Comparison of ENCODE assay signal across 1 cellular context in the genomic region with DNA sequence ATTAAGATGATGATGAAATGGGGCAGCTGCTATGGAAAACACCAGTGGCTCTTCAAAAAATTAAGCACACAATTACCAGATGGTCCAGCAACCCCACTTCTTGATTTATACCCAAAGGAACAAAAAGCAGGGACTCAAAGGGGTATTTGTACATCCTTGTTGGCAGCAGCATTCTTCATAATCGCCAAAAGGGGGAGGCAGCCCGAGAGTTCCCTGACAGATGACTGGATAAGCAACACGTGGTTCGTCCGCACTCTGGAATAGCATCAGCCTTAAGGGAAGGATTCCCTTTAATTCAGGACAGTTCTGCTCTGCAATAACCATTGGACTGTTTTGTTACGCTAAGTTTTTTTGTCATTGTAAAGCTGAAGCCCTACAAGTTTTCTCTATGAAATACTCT.
TF ChIP-seq lines count a peak whose summit lies in the region.

No MANE protein-coding gene starts in this region.

TF ChIP-seq in H1, 55 proteins besides CTCF, POLR2A, EP300 and RAD21:
- TF ChIP-seq, protein P1, sequence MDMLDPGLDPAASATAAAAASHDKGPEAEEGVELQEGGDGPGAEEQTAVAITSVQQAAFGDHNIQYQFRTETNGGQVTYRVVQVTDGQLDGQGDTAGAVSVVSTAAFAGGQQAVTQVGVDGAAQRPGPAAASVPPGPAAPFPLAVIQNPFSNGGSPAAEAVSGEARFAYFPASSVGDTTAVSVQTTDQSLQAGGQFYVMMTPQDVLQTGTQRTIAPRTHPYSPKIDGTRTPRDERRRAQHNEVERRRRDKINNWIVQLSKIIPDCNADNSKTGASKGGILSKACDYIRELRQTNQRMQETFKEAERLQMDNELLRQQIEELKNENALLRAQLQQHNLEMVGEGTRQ (IDR thresholded peaks at IDR 0.05; ENCODE audit: low read length): 0 out of 2 replicates have a peak, but pooled peaks have one; percentile 49
- TF ChIP-seq SP2 (IDR thresholded peaks at IDR 0.05; ENCODE audit: low read length): no peak
- TF ChIP-seq SIN3A (conservative IDR thresholded peaks at IDR 0.05 in 1 of 2, IDR thresholded peaks at IDR 0.05 in 1 of 2; ENCODE audit: low read depth in 1 of 2, low read length in 2 of 2): peak; percentile 57 to 76; a peak in 1 of 4 replicates
- TF ChIP-seq, protein P2, sequence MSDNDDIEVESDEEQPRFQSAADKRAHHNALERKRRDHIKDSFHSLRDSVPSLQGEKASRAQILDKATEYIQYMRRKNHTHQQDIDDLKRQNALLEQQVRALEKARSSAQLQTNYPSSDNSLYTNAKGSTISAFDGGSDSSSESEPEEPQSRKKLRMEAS (IDR thresholded peaks at IDR 0.05): peak; percentile 67
- TF ChIP-seq, protein P3, sequence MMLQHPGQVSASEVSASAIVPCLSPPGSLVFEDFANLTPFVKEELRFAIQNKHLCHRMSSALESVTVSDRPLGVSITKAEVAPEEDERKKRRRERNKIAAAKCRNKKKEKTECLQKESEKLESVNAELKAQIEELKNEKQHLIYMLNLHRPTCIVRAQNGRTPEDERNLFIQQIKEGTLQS (IDR thresholded peaks at IDR 0.05; ENCODE audit: insufficient read depth, low read depth, low read length): peak; percentile 34; the same call in 1 of the 2 replicates
